In the genomic region with DNA sequence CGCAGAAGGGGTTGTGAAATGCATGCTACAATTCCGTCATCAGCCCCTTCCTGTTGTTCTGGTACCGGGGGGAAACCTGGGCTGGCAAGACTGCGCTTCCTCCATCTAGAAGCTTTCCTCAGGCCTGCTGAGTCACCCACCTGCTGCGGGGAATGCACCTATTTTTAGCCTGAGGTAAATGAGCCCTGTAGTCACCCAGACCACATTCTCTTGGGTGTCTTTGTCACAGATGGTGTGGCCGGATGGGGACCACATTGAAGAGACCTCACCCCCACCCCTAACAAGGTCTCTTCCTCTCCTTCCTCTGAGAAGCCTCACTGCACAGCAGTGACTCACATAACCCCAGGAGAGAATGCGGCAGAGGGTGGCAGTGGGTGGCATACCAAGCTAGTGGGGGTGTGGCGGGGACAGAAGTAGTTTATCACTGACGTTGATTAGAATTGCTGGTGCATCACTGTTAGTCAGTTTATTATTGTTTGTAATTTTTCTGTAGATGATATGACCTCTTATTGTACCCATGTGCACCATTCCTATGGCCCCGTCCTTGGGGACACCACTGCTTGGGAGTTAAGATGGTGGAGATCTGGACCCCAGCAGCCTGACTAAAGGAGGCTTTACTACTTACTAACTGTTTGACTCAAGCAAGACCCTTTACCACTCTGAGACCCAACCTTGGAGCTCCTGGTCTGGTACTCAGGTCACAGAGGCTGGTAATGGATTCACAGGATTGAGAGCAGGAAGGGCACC, we compare ENCODE assay signal across 8 cellular contexts.
DNase-seq lines count a peak whose midpoint lies in the region; TF ChIP-seq lines count a peak whose summit lies in the region.

No MANE protein-coding gene starts in this region.

- no peaks in the 10 kb centered on the region for H4K20me1 ChIP-seq in MM.1S (ENCODE audit: insufficient read depth, low read length)

- H3K9me2 ChIP-seq in MM.1S (replicated peaks; ENCODE audit: insufficient read depth, low read length) = no peaks in the 10 kb centered on the region

- H3K9me3 ChIP-seq in MM.1S (replicated peaks; ENCODE audit: insufficient read depth, low read length) = no peaks in the 10 kb centered on the region

- DNase-seq in GM10266 (ENCODE audit: extremely low spot score) = peak; percentile 77
- peak; percentile 88 for DNase-seq in H4 (ENCODE audit: low spot score)
- peak; percentile 98 for DNase-seq in MM.1S
- peak; percentile 83 for DNase-seq in activated CD8-positive, alpha-beta memory T cell treated with anti-CD3 and anti-CD28 coated beads, Interleukin-2, amount 50 U/mL, for 1 hour (ENCODE audit: extremely low read depth)
- DNase-seq in cardiac septum (ENCODE audit: low spot score) = peak; percentile 78
- DNase-seq in stimulated activated CD8-positive, alpha-beta memory T cell treated with anti-CD3 and anti-CD28 coated beads, Interleukin-15, amount 100 ng/mL, for 1 hour (ENCODE audit: low read depth) = peak; percentile 70
- no peak for DNase-seq in lower leg skin (ENCODE audit: low spot score in 2 of 2)
- no peak for DNase-seq in DMS153 treated with DMSO at 0.1 percent for 48 hours (lab: John Stamatoyannopoulos, UW; ENCODE audit: unreplicated experiment)

- H3K9ac ChIP-seq in MM.1S (ENCODE audit: low read length) = peak overlapping the region; percentile 73

- WGBS in lower leg skin, 2 donors = 55 to 59% methylated on average over 10 of the region's 10 CpGs

- peaks cover 72% of the 10 kb centered on the region for H3K4me1 ChIP-seq in MM.1S (ENCODE audit: low read length)

- H3K36me3 ChIP-seq in MM.1S (replicated peaks; ENCODE audit: insufficient read depth, low read length) = no peaks in the 10 kb centered on the region

- intact Hi-C loops in cardiac septum (cut with DNase I) (no loop called here), lower leg skin (cut with DNase I; ENCODE audit: low total_unique reads) (no loop called here)

- TF ChIP-seq POLR2A in lower leg skin (IDR thresholded peaks at IDR 0.05) = no peak

- H3K4me3 ChIP-seq in MM.1S (ENCODE audit: low read length) = peak overlapping the region; percentile 14; the same call in 1 of the 2 replicates
- no peak overlapping the region for H3K4me3 ChIP-seq in lower leg skin (ENCODE audit: low read depth, poor library complexity, severe bottlenecking)

- no peaks in the 10 kb centered on the region for H3K27me3 ChIP-seq in MM.1S (replicated peaks; ENCODE audit: insufficient read depth, low read length)

- H3K27ac ChIP-seq in MM.1S (ENCODE audit: low read length) = peak overlapping the region; percentile 96

- H2AFZ ChIP-seq in MM.1S (ENCODE audit: low read length) = no peak overlapping the region

- H3K79me2 ChIP-seq in MM.1S (ENCODE audit: low read length) = no peaks in the 10 kb centered on the region

- no peak for TF ChIP-seq CTCF in GM10266 (IDR thresholded peaks at IDR 0.05; ENCODE audit: control insufficient read depth, insufficient read depth, low read depth, missing control alignments)
- no peak for TF ChIP-seq CTCF in MM.1S (IDR thresholded peaks at IDR 0.05; ENCODE audit: low read length)
- no peak for TF ChIP-seq CTCF in lower leg skin (IDR thresholded peaks at IDR 0.05)

- peaks cover 29% of the 10 kb centered on the region for H3F3A ChIP-seq in MM.1S (ENCODE audit: insufficient read depth, low read length)

- peak overlapping the region; percentile 65 for H3K4me2 ChIP-seq in MM.1S (ENCODE audit: low read depth, low read length)

Comparison
In these comparisons a context has a peak if more than half of its experiments do, and no peak if none do; other contexts are left out.
1. DNase-seq: peak in GM10266 (single experiment), H4 (single experiment), MM.1S (single experiment), activated CD8-positive, alpha-beta memory T cell treated with anti-CD3 and anti-CD28 coated beads, Interleukin-2, amount 50 U/mL, for 1 hour (single experiment), cardiac septum (single experiment) and stimulated activated CD8-positive, alpha-beta memory T cell treated with anti-CD3 and anti-CD28 coated beads, Interleukin-15, amount 100 ng/mL, for 1 hour (single experiment); none in lower leg skin (0 of 2) and DMS153 treated with DMSO at 0.1 percent for 48 hours (single experiment).